ENCODE assay signal across 20 cellular contexts in the genomic region with DNA sequence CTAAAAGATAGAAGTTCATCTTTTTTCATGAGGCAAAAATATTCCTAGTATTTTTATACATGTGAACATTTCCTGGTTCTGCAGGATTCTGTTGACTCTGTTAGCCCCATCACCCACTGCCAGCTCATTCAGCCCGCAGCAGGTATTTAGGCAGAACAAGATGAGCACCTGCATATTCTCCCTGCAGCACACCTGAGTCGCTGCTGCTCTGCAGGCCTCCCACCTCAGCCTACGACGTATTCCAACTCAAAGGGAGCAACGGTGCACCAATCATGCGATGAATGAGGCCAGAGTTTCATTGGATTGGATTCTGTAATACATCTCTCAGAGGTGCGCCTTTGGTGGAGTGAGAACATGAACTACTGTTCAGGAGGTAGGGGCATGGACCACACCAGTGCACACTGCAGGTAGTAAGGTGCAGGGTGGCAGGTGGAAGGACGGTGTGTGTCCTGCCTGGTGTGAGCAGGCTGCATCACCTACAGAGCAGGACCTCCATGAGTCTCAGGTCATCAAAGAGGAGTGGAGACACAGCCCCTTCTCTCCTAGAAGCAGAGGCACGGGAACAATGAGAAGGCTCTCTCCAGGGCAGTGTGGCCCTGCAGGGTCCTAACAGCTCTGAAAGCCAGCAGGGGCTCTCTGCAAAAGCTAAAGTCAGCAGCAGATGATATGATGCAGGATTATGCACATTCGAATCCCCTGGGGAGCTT.
DNase-seq lines count a peak whose midpoint lies in the region; ATAC-seq and TF ChIP-seq lines count a peak whose summit lies in the region.
"Had no signal": no experiment of that assay in that cellular context is flagged by ENCODE, and none has a peak within 500 bp of the region (broad histone marks: within the 10 kb centered on the region; RNA-seq: fewer than 3 reads in every experiment).

No MANE protein-coding gene starts in this region.

- no peaks in the 10 kb centered on the region for H3K9me3 Mint-ChIP-seq in stimulated activated effector memory CD8-positive, alpha-beta T cell treated with anti-CD3 and anti-CD28 coated beads, Interleukin-12 subunit alpha, Interleukin-12 subunit beta, amount 100 ng/mL, for 72 hours
- no peaks in the 10 kb centered on the region for H3K9me3 Mint-ChIP-seq in HFFc6
- H3K9me3 Mint-ChIP-seq: CD4-positive, alpha-beta memory T cell had no signal

- no peak overlapping the region for H3K27ac Mint-ChIP-seq in stimulated activated effector memory CD8-positive, alpha-beta T cell treated with anti-CD3 and anti-CD28 coated beads, Interleukin-12 subunit alpha, Interleukin-12 subunit beta, amount 100 ng/mL, for 72 hours
- no peak overlapping the region for H3K27ac Mint-ChIP-seq in HFFc6
- H3K27ac Mint-ChIP-seq: CD4-positive, alpha-beta memory T cell had no signal

- H3K4me1 Mint-ChIP-seq in stimulated activated effector memory CD8-positive, alpha-beta T cell treated with anti-CD3 and anti-CD28 coated beads, Interleukin-12 subunit alpha, Interleukin-12 subunit beta, amount 100 ng/mL, for 72 hours: peaks cover 8% of the 10 kb centered on the region
- H3K4me1 Mint-ChIP-seq in HFFc6 (ENCODE audit: low read depth): peaks cover 20% of the 10 kb centered on the region

- no peak overlapping the region for H3K4me3 Mint-ChIP-seq in stimulated activated effector memory CD8-positive, alpha-beta T cell treated with anti-CD3 and anti-CD28 coated beads, Interleukin-12 subunit alpha, Interleukin-12 subunit beta, amount 100 ng/mL, for 72 hours
- H3K4me3 Mint-ChIP-seq in HFFc6: no peak overlapping the region
- H3K4me3 Mint-ChIP-seq: CD4-positive, alpha-beta memory T cell had no signal

- no peaks in the 10 kb centered on the region for H3K36me3 Mint-ChIP-seq in stimulated activated effector memory CD8-positive, alpha-beta T cell treated with anti-CD3 and anti-CD28 coated beads, Interleukin-12 subunit alpha, Interleukin-12 subunit beta, amount 100 ng/mL, for 72 hours
- H3K36me3 Mint-ChIP-seq in HFFc6 (ENCODE audit: low read depth): peaks cover 14% of the 10 kb centered on the region
- H3K36me3 Mint-ChIP-seq: CD4-positive, alpha-beta memory T cell had no signal

- TF ChIP-seq CTCF in epithelial cell of esophagus (IDR thresholded peaks at IDR 0.05; ENCODE audit: insufficient read depth, low read depth, low read length, missing control alignments) (no peak), HFFc6 (IDR thresholded peaks at IDR 0.05) (no peak)

- peak; percentile 11 for DNase-seq in NCI-H1694 treated with DMSO at 0.1 percent for 48 hours (lab: John Stamatoyannopoulos, UW)
- DNase-seq in NCI-H1694 (lab: John Stamatoyannopoulos, UW): no peak
- DNase-seq in NCI-H146 treated with DMSO at 0.1 percent for 48 hours (lab: John Stamatoyannopoulos, UW; ENCODE audit: unreplicated experiment): peak; percentile 28
- DNase-seq in epithelial cell of esophagus (ENCODE audit: low read depth): peak; percentile 15
- DNase-seq in stimulated activated effector memory CD8-positive, alpha-beta T cell treated with anti-CD3 and anti-CD28 coated beads, Interleukin-12 subunit alpha, Interleukin-12 subunit beta, amount 100 ng/mL, for 72 hours (ENCODE audit: low spot score in 2 of 2): no peak
- DNase-seq in SHP77 treated with DMSO at 0.1 percent for 48 hours (lab: John Stamatoyannopoulos, UW): no peak
- no peak for DNase-seq in HFFc6
- DNase-seq: 8988T; BE2C; CD4-positive, alpha-beta memory T cell; DMS153; GDM1; GM23248; KG1; NCI-H226; NCI-H69; NK-92 treated with Interleukin-12 subunit alpha and Interleukin-12 subunit beta, amount 100 ng/mL, for 24 hours; SHP77; SK-N-SH had no signal

- no peak overlapping the region for H3K4me3 ChIP-seq in epithelial cell of esophagus (ENCODE audit: low read length)
- H3K4me3 ChIP-seq: GM23248 had no signal

- H3K27me3 Mint-ChIP-seq in HFFc6 (ENCODE audit: insufficient read depth): peaks cover 2% of the 10 kb centered on the region

- ATAC-seq in stimulated activated effector memory CD8-positive, alpha-beta T cell treated with anti-CD3 and anti-CD28 coated beads, Interleukin-12 subunit alpha, Interleukin-12 subunit beta, amount 100 ng/mL, for 72 hours: peak; percentile 12
- ATAC-seq in GM21360 (IDR thresholded peaks at IDR 0.05; ENCODE audit: unreplicated experiment): no peak

Comparison
In these comparisons a context has a peak if more than half of its experiments do, and no peak if none do; other contexts are left out.
1. DNase-seq: peak in NCI-H1694 treated with DMSO at 0.1 percent for 48 hours (single experiment), NCI-H146 treated with DMSO at 0.1 percent for 48 hours (single experiment) and epithelial cell of esophagus (single experiment); none in NCI-H1694 (single experiment), stimulated activated effector memory CD8-positive, alpha-beta T cell treated with anti-CD3 and anti-CD28 coated beads, Interleukin-12 subunit alpha, Interleukin-12 subunit beta, amount 100 ng/mL, for 72 hours (0 of 2), SHP77 treated with DMSO at 0.1 percent for 48 hours (single experiment) and HFFc6 (single experiment).